Comparison of ENCODE assay signal across 9 cellular contexts in the genomic region with DNA sequence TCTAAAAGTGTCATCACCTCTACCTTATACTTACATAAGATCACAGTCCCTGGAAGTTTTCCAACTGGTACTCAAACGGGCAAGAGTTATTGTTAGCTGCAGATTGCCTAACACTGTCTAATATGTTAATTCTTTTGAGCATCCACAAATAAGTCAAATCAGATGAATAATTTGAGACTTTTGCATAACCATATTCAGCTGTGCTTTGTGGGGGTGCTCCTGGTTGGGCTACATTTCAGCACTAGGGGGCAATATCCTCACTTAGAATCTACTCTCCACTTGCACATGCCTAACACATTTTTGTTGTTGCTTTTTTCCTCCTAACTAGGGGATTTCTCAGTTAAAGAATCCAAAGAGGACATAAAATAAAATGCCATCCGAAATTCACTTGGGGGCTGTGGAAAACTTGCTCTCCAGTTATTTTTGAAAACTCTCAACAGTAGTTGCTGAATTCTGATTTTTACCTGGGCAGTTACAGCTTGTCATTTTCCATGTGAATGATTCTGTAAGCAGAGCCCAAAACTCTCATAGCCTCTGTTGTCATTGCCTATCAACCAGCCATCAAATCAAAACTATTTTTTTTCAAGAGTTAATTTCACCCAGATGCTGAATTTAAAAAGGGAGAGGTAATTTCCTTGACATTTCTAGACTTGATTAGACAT.
DNase-seq lines count a peak whose midpoint lies in the region; ATAC-seq, FAIRE-seq and TF ChIP-seq lines count a peak whose summit lies in the region.
"Had no signal": no experiment of that assay in that cellular context is flagged by ENCODE, and none has a peak within 500 bp of the region (broad histone marks: within the 10 kb centered on the region; RNA-seq: fewer than 3 reads in every experiment).

No MANE protein-coding gene starts in this region.

- peak; percentile 14 for DNase-seq in activated naive CD4-positive, alpha-beta T cell treated with Interleukin-2 at 50 U/mL for 16 hours
- DNase-seq in activated naive CD4-positive, alpha-beta T cell (lab: John Stamatoyannopoulos, UW), result no peak
- DNase-seq in HPDE6-E6E7 (ENCODE audit: extremely low spot score), result peak; percentile 37
- no peak for DNase-seq in RWPE2 (ENCODE audit: low spot score)
- DNase-seq in bronchial epithelial cell (ENCODE audit: low read depth), result peak; percentile 49
- no peak for DNase-seq in upper lobe of left lung
- DNase-seq: left cardiac atrium had no signal

- FAIRE-seq in bronchial epithelial cell (lab: Jason Lieb, UNC), result no peak

- ATAC-seq in GM21447 (IDR thresholded peaks at IDR 0.05; ENCODE audit: unreplicated experiment) (peak; percentile 89), RWPE2 (ENCODE audit: low read depth) (peak; percentile 80), upper lobe of left lung (ENCODE audit: low FRiP score in 2 of 2) (peak; percentile 59 to 76)

- H3K27ac ChIP-seq in RWPE2 (ENCODE audit: poor library complexity, severe bottlenecking) (no peak overlapping the region), liver (ENCODE audit: low read depth in 1 of 2, low read length in 2 of 2) (no peak overlapping the region), upper lobe of left lung (no peak overlapping the region)

- H3K4me3 ChIP-seq in RWPE2 (ENCODE audit: severe bottlenecking) (no peak overlapping the region), bronchial epithelial cell (ENCODE audit: low read depth, low read length) (no peak overlapping the region), liver (ENCODE audit: low read depth in 1 of 3, low read length in 3 of 3) (no peak overlapping the region), upper lobe of left lung (no peak overlapping the region)

- WGBS in liver, result 3% methylated on average over 2 of the region's 2 CpGs
- 0% methylated on average over 2 of the region's 2 CpGs for WGBS in upper lobe of left lung, 2 donors

- TF ChIP-seq POLR2A in upper lobe of left lung (IDR thresholded peaks at IDR 0.05), result no peak

- H3K9me3 ChIP-seq in RWPE2 (ENCODE audit: severe bottlenecking) (no peaks in the 10 kb centered on the region), liver (ENCODE audit: control insufficient read depth in 4 of 4, low read length in 3 of 4) (no peaks in the 10 kb centered on the region), upper lobe of left lung (no peaks in the 10 kb centered on the region)

- no peak overlapping the region for H3K9ac ChIP-seq in liver (ENCODE audit: low read depth in 1 of 2, low read length in 2 of 2)

- peak; percentile 88 for TF ChIP-seq CTCF in RWPE2 (IDR thresholded peaks at IDR 0.05; ENCODE audit: poor library complexity, severe bottlenecking)
- peak; percentile 60 for TF ChIP-seq CTCF in bronchial epithelial cell (IDR thresholded peaks at IDR 0.05; ENCODE audit: insufficient read depth, low read length, severe bottlenecking)
- TF ChIP-seq CTCF in liver (IDR thresholded peaks at IDR 0.05; ENCODE audit: low read depth, low read length, missing input control), result peak; percentile 75
- peak; percentile 20 to 65 (median 52) for TF ChIP-seq CTCF in upper lobe of left lung (IDR thresholded peaks at IDR 0.05)

- TF ChIP-seq RAD21 in liver (IDR thresholded peaks at IDR 0.05), result peak; percentile 87 to 91

- H3K36me3 ChIP-seq in RWPE2 (ENCODE audit: low read depth), result no peaks in the 10 kb centered on the region
- H3K36me3 ChIP-seq in bronchial epithelial cell (ENCODE audit: control insufficient read depth, insufficient read depth, low read length), result no peaks in the 10 kb centered on the region
- H3K36me3 ChIP-seq in liver (ENCODE audit: control insufficient read depth in 4 of 4, insufficient read depth in 3 of 4, low read depth in 1 of 4, low read length in 3 of 4), result no peaks in the 10 kb centered on the region
- no peaks in the 10 kb centered on the region for H3K36me3 ChIP-seq in upper lobe of left lung

- TF ChIP-seq EP300 in upper lobe of left lung (IDR thresholded peaks at IDR 0.05), result no peak

- no peaks in the 10 kb centered on the region for H3K4me1 ChIP-seq in RWPE2 (ENCODE audit: insufficient read depth, poor library complexity, severe bottlenecking)
- H3K4me1 ChIP-seq in liver (ENCODE audit: control insufficient read depth in 4 of 4, insufficient read depth in 4 of 4, low read length in 3 of 4), result no peaks in the 10 kb centered on the region
- H3K4me1 ChIP-seq in upper lobe of left lung, result no peaks in the 10 kb centered on the region

- no peaks in the 10 kb centered on the region for H3K27me3 ChIP-seq in RWPE2 (ENCODE audit: insufficient read depth, poor library complexity, severe bottlenecking)
- no peaks in the 10 kb centered on the region for H3K27me3 ChIP-seq in bronchial epithelial cell (ENCODE audit: control insufficient read depth, insufficient read depth, low read length)
- peaks cover 0 to 2% (median 0%) of the 10 kb centered on the region in 4 donors for H3K27me3 ChIP-seq in liver (ENCODE audit: control insufficient read depth in 4 of 4, insufficient read depth in 4 of 4, low read length in 3 of 4)
- no peaks in the 10 kb centered on the region for H3K27me3 ChIP-seq in upper lobe of left lung

TF ChIP-seq in liver, 16 proteins besides CTCF, POLR2A, EP300 and RAD21:
- TF ChIP-seq, protein P1, sequence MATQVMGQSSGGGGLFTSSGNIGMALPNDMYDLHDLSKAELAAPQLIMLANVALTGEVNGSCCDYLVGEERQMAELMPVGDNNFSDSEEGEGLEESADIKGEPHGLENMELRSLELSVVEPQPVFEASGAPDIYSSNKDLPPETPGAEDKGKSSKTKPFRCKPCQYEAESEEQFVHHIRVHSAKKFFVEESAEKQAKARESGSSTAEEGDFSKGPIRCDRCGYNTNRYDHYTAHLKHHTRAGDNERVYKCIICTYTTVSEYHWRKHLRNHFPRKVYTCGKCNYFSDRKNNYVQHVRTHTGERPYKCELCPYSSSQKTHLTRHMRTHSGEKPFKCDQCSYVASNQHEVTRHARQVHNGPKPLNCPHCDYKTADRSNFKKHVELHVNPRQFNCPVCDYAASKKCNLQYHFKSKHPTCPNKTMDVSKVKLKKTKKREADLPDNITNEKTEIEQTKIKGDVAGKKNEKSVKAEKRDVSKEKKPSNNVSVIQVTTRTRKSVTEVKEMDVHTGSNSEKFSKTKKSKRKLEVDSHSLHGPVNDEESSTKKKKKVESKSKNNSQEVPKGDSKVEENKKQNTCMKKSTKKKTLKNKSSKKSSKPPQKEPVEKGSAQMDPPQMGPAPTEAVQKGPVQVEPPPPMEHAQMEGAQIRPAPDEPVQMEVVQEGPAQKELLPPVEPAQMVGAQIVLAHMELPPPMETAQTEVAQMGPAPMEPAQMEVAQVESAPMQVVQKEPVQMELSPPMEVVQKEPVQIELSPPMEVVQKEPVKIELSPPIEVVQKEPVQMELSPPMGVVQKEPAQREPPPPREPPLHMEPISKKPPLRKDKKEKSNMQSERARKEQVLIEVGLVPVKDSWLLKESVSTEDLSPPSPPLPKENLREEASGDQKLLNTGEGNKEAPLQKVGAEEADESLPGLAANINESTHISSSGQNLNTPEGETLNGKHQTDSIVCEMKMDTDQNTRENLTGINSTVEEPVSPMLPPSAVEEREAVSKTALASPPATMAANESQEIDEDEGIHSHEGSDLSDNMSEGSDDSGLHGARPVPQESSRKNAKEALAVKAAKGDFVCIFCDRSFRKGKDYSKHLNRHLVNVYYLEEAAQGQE (IDR thresholded peaks at IDR 0.05), result no peak
- no peak for TF ChIP-seq TAF1 (conservative IDR thresholded peaks at IDR 0.05)
- TF ChIP-seq, protein P2, sequence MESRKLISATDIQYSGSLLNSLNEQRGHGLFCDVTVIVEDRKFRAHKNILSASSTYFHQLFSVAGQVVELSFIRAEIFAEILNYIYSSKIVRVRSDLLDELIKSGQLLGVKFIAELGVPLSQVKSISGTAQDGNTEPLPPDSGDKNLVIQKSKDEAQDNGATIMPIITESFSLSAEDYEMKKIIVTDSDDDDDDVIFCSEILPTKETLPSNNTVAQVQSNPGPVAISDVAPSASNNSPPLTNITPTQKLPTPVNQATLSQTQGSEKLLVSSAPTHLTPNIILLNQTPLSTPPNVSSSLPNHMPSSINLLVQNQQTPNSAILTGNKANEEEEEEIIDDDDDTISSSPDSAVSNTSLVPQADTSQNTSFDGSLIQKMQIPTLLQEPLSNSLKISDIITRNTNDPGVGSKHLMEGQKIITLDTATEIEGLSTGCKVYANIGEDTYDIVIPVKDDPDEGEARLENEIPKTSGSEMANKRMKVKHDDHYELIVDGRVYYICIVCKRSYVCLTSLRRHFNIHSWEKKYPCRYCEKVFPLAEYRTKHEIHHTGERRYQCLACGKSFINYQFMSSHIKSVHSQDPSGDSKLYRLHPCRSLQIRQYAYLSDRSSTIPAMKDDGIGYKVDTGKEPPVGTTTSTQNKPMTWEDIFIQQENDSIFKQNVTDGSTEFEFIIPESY (IDR thresholded peaks at IDR 0.05), result no peak
- no peak for TF ChIP-seq RXRA (IDR thresholded peaks at IDR 0.05)
- TF ChIP-seq FOXA2 (IDR thresholded peaks at IDR 0.05), result no peak
- TF ChIP-seq HNF4G (IDR thresholded peaks at IDR 0.05), result no peak
- TF ChIP-seq, protein P3, sequence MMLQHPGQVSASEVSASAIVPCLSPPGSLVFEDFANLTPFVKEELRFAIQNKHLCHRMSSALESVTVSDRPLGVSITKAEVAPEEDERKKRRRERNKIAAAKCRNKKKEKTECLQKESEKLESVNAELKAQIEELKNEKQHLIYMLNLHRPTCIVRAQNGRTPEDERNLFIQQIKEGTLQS (IDR thresholded peaks at IDR 0.05), result no peak
- no peak for TF ChIP-seq NR2F2 (IDR thresholded peaks at IDR 0.05)
- TF ChIP-seq GABPA (IDR thresholded peaks at IDR 0.05 in 1 of 2, conservative IDR thresholded peaks at IDR 0.05 in 1 of 2), result no peak
- no peak for TF ChIP-seq SP1 (IDR thresholded peaks at IDR 0.05)
- no peak for TF ChIP-seq HNF4A (conservative IDR thresholded peaks at IDR 0.05)
- no peak for TF ChIP-seq EGR1 (IDR thresholded peaks at IDR 0.05; ENCODE audit: low read depth in 2 of 2)
- no peak for TF ChIP-seq JUND (IDR thresholded peaks at IDR 0.05)
- TF ChIP-seq FOXA1 (IDR thresholded peaks at IDR 0.05), result no peak
- TF ChIP-seq, protein P4, sequence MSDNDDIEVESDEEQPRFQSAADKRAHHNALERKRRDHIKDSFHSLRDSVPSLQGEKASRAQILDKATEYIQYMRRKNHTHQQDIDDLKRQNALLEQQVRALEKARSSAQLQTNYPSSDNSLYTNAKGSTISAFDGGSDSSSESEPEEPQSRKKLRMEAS (IDR thresholded peaks at IDR 0.05), result no peak
- no peak for TF ChIP-seq YY1 (IDR thresholded peaks at IDR 0.05)

Comparison
In these comparisons a context has a peak if more than half of its experiments do, and no peak if none do; other contexts are left out.
1. DNase-seq: peak in activated naive CD4-positive, alpha-beta T cell treated with Interleukin-2 at 50 U/mL for 16 hours (single experiment), HPDE6-E6E7 (single experiment) and bronchial epithelial cell (single experiment); none in activated naive CD4-positive, alpha-beta T cell (0 of 4), RWPE2 (single experiment) and upper lobe of left lung (0 of 2).
2. Peak in every context shown above with its lines, with median percentiles within 50 percentile points of each other: ATAC-seq and CTCF ChIP-seq.